In the genomic region with DNA sequence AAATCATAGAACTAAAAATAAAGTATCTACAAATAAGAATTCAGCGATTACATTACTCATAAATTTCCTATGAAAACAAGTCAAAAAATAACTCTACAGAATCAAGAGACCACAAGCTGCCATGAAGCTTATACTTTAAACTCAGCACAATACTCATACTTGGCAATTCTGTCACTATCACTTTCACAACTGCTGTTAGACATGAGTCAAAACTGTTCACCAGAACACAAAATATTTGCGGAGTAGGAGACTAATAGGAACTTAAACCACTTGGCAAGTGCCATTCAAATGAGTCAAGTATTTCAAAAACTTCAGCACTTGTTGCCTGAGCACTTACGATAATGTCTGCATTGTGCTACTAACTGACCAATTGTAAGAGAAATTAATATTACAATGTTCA, we compare ENCODE assay signal across 12 cellular contexts.
A peak's percentile ranks its signal among the peaks of the same experiment; 100 is the strongest.
DNase-seq lines count a peak whose midpoint lies in the region; ATAC-seq and TF ChIP-seq lines count a peak whose summit lies in the region.
"Had no signal": no experiment of that assay in that cellular context is flagged by ENCODE, and none has a peak within 500 bp of the region (broad histone marks: within the 10 kb centered on the region; RNA-seq: fewer than 3 reads in every experiment).

No MANE protein-coding gene starts in this region.

- H3K27ac Mint-ChIP-seq in natural killer cell = no peak overlapping the region

- peaks cover 2% of the 10 kb centered on the region for H3K9me3 ChIP-seq in skeletal muscle satellite cell (replicated peaks; ENCODE audit: low read length)
- H3K9me3 ChIP-seq in SJCRH30 (replicated peaks) = no peaks in the 10 kb centered on the region

- ATAC-seq in GM18867 (IDR thresholded peaks at IDR 0.05; ENCODE audit: unreplicated experiment) = peak; percentile 76
- no peak for ATAC-seq in natural killer cell

- no peaks in the 10 kb centered on the region for H3K36me3 ChIP-seq in skeletal muscle satellite cell (ENCODE audit: insufficient read depth, low read length)
- no peaks in the 10 kb centered on the region for H3K36me3 ChIP-seq in SJCRH30

- H3K4me1 Mint-ChIP-seq in natural killer cell = no peaks in the 10 kb centered on the region

- H3K27me3 ChIP-seq in skeletal muscle satellite cell (ENCODE audit: control insufficient read depth, insufficient read depth, low read length) (no peaks in the 10 kb centered on the region), SJCRH30 (no peaks in the 10 kb centered on the region)

- peaks cover 6% of the 10 kb centered on the region for H3K36me3 Mint-ChIP-seq in natural killer cell

- H3K4me3 ChIP-seq in cardiac fibroblast (replicated peaks in 1 of 2; ENCODE audit: low read depth in 2 of 2, low read length in 2 of 2) = no peak overlapping the region
- no peak overlapping the region for H3K4me3 ChIP-seq in skeletal muscle satellite cell (ENCODE audit: low read length)
- no peak overlapping the region for H3K4me3 ChIP-seq in SJCRH30

- H3K4me3 Mint-ChIP-seq in natural killer cell = no peak overlapping the region

- no peak for TF ChIP-seq CTCF in cardiac fibroblast (IDR thresholded peaks at IDR 0.05; ENCODE audit: low read depth, low read length)
- TF ChIP-seq CTCF in natural killer cell (IDR thresholded peaks at IDR 0.05) = no peak

- H3K4me2 ChIP-seq in skeletal muscle satellite cell (ENCODE audit: low read length) = peak overlapping the region; percentile 50

- intact Hi-C loops in natural killer cell (cut with micrococcal nuclease) = no loop called here

- H3K9ac ChIP-seq in skeletal muscle satellite cell (ENCODE audit: low read depth, low read length) = peak overlapping the region; percentile 51
- H3K9ac ChIP-seq: parathyroid adenoma had no signal

- no peaks in the 10 kb centered on the region for H3K27me3 Mint-ChIP-seq in natural killer cell (ENCODE audit: low read depth in 2 of 2)

- DNase-seq in HS-5 (ENCODE audit: low read depth) (peak; percentile 77), cardiac fibroblast (ENCODE audit: low read depth in 2 of 2) (peak; percentile 83 to 93), NCI-H146 treated with DMSO at 0.1 percent for 48 hours (lab: John Stamatoyannopoulos, UW; ENCODE audit: unreplicated experiment) (no peak), SJCRH30 (no peak), natural killer cell (no peak), NCI-H1048 (lab: John Stamatoyannopoulos, UW) (no peak)
- DNase-seq: effector CD8-positive, alpha-beta T cell; left cardiac atrium; NCI-H1694 had no signal

- H3K9me3 Mint-ChIP-seq in natural killer cell = peaks cover 12 to 19% of the 10 kb centered on the region in 2 donors

- no peak overlapping the region for H3K27ac ChIP-seq in SJCRH30
- H3K27ac ChIP-seq: parathyroid adenoma had no signal

- H3K4me1 ChIP-seq in skeletal muscle satellite cell (ENCODE audit: control insufficient read depth, insufficient read depth, low read length) (peaks cover 33% of the 10 kb centered on the region), SJCRH30 (peaks cover 5% of the 10 kb centered on the region; the same call in 1 of the 2 replicates)
- H3K4me1 ChIP-seq: parathyroid adenoma had no signal

Comparison
In these comparisons a context has a peak if more than half of its experiments do, and no peak if none do; other contexts are left out.
1. DNase-seq: peak in HS-5 (single experiment) and cardiac fibroblast (2 of 2); none in NCI-H146 treated with DMSO at 0.1 percent for 48 hours (single experiment), SJCRH30 (0 of 2), natural killer cell (single experiment) and NCI-H1048 (single experiment).